Comparison of ENCODE assay signal across 8 cellular contexts in genomic region chrX:120365320-120365719, GRCh38. TPM values are rescaled to one million over a fixed set of nuclear protein-coding genes. Genes with fewer than 3 reads are reported as not detected.
DNase-seq lines count a peak whose midpoint lies in the region; ATAC-seq and TF ChIP-seq lines count a peak whose summit lies in the region.

No MANE protein-coding gene starts in this region.

- CTCF ChIA-PET in AG04449 (lab: Yijun Ruan, JAX): interaction anchor here (0.8 to 1.4 kb wide), 4 partner anchors 8 to 103 kb away, joined by 3 read pairs; no protein-coding TSS in a partner anchor

- H3K9me3 ChIP-seq in osteoblast (ENCODE audit: low read depth, low read length) (no peaks in the 10 kb centered on the region), ascending aorta (no peaks in the 10 kb centered on the region), suprapubic skin (no peaks in the 10 kb centered on the region)

- H3K27ac ChIP-seq in osteoblast (ENCODE audit: low read depth, low read length): no peak overlapping the region
- no peak overlapping the region for H3K27ac ChIP-seq in ascending aorta
- no peak overlapping the region for H3K27ac ChIP-seq in suprapubic skin

- DNase-seq in AG04449 (ENCODE audit: low read depth, low spot score) (no peak), LNCaP clone FGC (ENCODE audit: low read depth) (no peak), erythroblast (lab: John Stamatoyannopoulos, UW) (peak; percentile 13 to 48), osteoblast (ENCODE audit: insufficient read length, low spot score, missing footprints) (no peak), ascending aorta (ENCODE audit: low spot score in 2 of 2) (no peak), suprapubic skin (ENCODE audit: low spot score in 2 of 2) (no peak)
- DNase-seq in activated CD4-positive, alpha-beta T cell treated with anti-CD3 and anti-CD28 coated beads, Interleukin-2, amount 50 U/mL, for 1 hour: peak; percentile 42

- no peaks in the 10 kb centered on the region for H4K20me1 ChIP-seq in osteoblast (ENCODE audit: insufficient read depth, low read length)

- no peak for TF ChIP-seq POLR2A in erythroblast (IDR thresholded peaks at IDR 0.05; ENCODE audit: low read length)
- TF ChIP-seq POLR2A in suprapubic skin (IDR thresholded peaks at IDR 0.05): no peak

- POLR2A ChIA-PET in AG04449 (lab: Yijun Ruan, JAX): no interaction called here

- TF ChIP-seq CTCF in AG04449 (IDR thresholded peaks at IDR 0.05; ENCODE audit: insufficient read depth, low read length, missing control alignments) (peak; percentile 30), LNCaP clone FGC (IDR thresholded peaks at IDR 0.05; ENCODE audit: control insufficient read depth, extremely low read depth, insufficient read depth) (peak; percentile 37), osteoblast (IDR thresholded peaks at IDR 0.05; ENCODE audit: extremely low read depth, low read depth, low read length) (peak; percentile 48), ascending aorta (IDR thresholded peaks at IDR 0.05) (peak in 1 of 3 experiments; percentile 24), suprapubic skin (IDR thresholded peaks at IDR 0.05) (peak in 1 of 2 donors; percentile 19)

- no peak overlapping the region for H3K4me2 ChIP-seq in osteoblast (ENCODE audit: insufficient read depth, low read length)

- H3K4me3 ChIP-seq in AG04449 (ENCODE audit: low read depth, low read length): no peak overlapping the region
- H3K4me3 ChIP-seq in LNCaP clone FGC (ENCODE audit: low read depth, low read length): no peak overlapping the region
- H3K4me3 ChIP-seq in osteoblast (ENCODE audit: insufficient read depth, low read length): no peak overlapping the region
- no peak overlapping the region for H3K4me3 ChIP-seq in ascending aorta
- no peak overlapping the region for H3K4me3 ChIP-seq in suprapubic skin

- H3K36me3 ChIP-seq in osteoblast (ENCODE audit: insufficient read depth, low read length): no peaks in the 10 kb centered on the region
- H3K36me3 ChIP-seq in ascending aorta: no peaks in the 10 kb centered on the region
- no peaks in the 10 kb centered on the region for H3K36me3 ChIP-seq in suprapubic skin

- peak; percentile 84 for ATAC-seq in GM18511 (IDR thresholded peaks at IDR 0.05; ENCODE audit: unreplicated experiment)

- intact Hi-C loops in ascending aorta (cut with DNase I): no loop called here

- no peak overlapping the region for H2AFZ ChIP-seq in osteoblast (ENCODE audit: low read length)

- H3K4me1 ChIP-seq in osteoblast (ENCODE audit: insufficient read depth, low read length): no peaks in the 10 kb centered on the region
- H3K4me1 ChIP-seq in ascending aorta: no peaks in the 10 kb centered on the region
- no peaks in the 10 kb centered on the region for H3K4me1 ChIP-seq in suprapubic skin

- H3K27me3 ChIP-seq in osteoblast (ENCODE audit: insufficient read depth, low read length) (peaks cover 3% of the 10 kb centered on the region), ascending aorta (no peaks in the 10 kb centered on the region), suprapubic skin (no peaks in the 10 kb centered on the region)

- WGBS in suprapubic skin: 18% methylated on average over 2 of the region's 2 CpGs

- H3K79me2 ChIP-seq in osteoblast (ENCODE audit: insufficient read depth, low read length): no peaks in the 10 kb centered on the region

- TF ChIP-seq EP300 in suprapubic skin (IDR thresholded peaks at IDR 0.05): no peak

RNA-seq across cellular contexts. Expression of gene ATP1B4, which starts 3.4 kb away (rescaled TPM):
- total RNA-seq in osteoblast (not detected in 2 replicates), ascending aorta (not detected), suprapubic skin (not detected)

RNA-seq across cellular contexts. Expression of gene TMEM255A, which starts 54.1 kb away (rescaled TPM):
- total RNA-seq in osteoblast (under 0.01 and 0.29 TPM in 2 replicates), ascending aorta (not detected), suprapubic skin (1 to 10 TPM in 3 of 4 donors, under 1 TPM in 1; 0.72 to 1.7 (median 1.6) TPM)

Comparison
In these comparisons a context has a peak if more than half of its experiments do, and no peak if none do; other contexts are left out.
1. DNase-seq: peak in activated CD4-positive, alpha-beta T cell treated with anti-CD3 and anti-CD28 coated beads, Interleukin-2, amount 50 U/mL, for 1 hour (single experiment) and erythroblast (2 of 2); none in AG04449 (single experiment), LNCaP clone FGC (single experiment), osteoblast (single experiment), ascending aorta (0 of 2) and suprapubic skin (0 of 2).